In the genomic region with DNA sequence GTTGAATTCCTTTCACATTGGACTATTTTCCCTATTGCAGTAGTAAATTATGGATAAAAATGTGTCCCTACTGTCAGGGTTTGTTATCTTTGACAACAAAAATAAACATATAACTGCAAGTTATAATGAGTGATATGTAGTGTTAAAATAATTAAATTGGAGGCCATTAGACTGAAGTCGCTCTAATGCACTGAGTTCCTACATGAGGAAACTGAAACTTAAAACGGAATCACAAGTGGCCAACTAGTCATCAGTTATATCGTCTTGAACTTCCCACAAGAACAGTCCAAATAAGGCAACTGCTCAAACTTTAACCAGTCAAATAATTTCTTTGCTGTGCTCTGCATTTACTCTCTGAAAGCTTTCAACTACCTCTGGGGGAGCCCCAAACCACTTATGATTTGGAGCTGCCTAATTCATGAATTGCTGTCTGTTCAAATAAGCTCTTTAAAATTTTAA, we compare ENCODE assay signal across 11 cellular contexts. TPM values are rescaled to one million over a fixed set of nuclear protein-coding genes. Genes with fewer than 3 reads are reported as not detected.
A peak's percentile ranks its signal among the peaks of the same experiment; 100 is the strongest.
DNase-seq lines count a peak whose midpoint lies in the region; ATAC-seq and TF ChIP-seq lines count a peak whose summit lies in the region.
"Had no signal": no experiment of that assay in that cellular context is flagged by ENCODE, and none has a peak within 500 bp of the region (broad histone marks: within the 10 kb centered on the region; RNA-seq: fewer than 3 reads in every experiment).

No MANE protein-coding gene starts in this region.

- H3K4me3 Mint-ChIP-seq in stimulated activated naive CD8-positive, alpha-beta T cell treated with anti-CD3 and anti-CD28 coated beads, Interleukin-15, Interleukin-2, amounts not matched to agents 100 ng/mL and 50 ng/mL, for 24 hours, result no peak overlapping the region

- peak overlapping the region; percentile 70 for H3K27ac Mint-ChIP-seq in stimulated activated naive CD8-positive, alpha-beta T cell treated with anti-CD3 and anti-CD28 coated beads, Interleukin-15, Interleukin-2, amounts not matched to agents 100 ng/mL and 50 ng/mL, for 24 hours

- H3K9me3 Mint-ChIP-seq in stimulated activated naive CD8-positive, alpha-beta T cell treated with anti-CD3 and anti-CD28 coated beads, Interleukin-15, Interleukin-2, amounts not matched to agents 100 ng/mL and 50 ng/mL, for 24 hours, result no peaks in the 10 kb centered on the region

- peaks cover 44% of the 10 kb centered on the region for H3K4me1 Mint-ChIP-seq in stimulated activated naive CD8-positive, alpha-beta T cell treated with anti-CD3 and anti-CD28 coated beads, Interleukin-15, Interleukin-2, amounts not matched to agents 100 ng/mL and 50 ng/mL, for 24 hours (ENCODE audit: low read depth)

- H3K27me3 Mint-ChIP-seq in stimulated activated naive CD8-positive, alpha-beta T cell treated with anti-CD3 and anti-CD28 coated beads, Interleukin-15, Interleukin-2, amounts not matched to agents 100 ng/mL and 50 ng/mL, for 24 hours, result peaks cover 6% of the 10 kb centered on the region

- no peak for DNase-seq in activated CD4-positive, CD25-positive, alpha-beta regulatory T cell (lab: John Stamatoyannopoulos, UW)
- DNase-seq in M059J (ENCODE audit: low read depth) (peak; percentile 81), occipital lobe (lab: John Stamatoyannopoulos, UW) (no peak), RWPE1 (ENCODE audit: low spot score) (no peak)
- peak; percentile 3 for DNase-seq in central memory CD4-positive, alpha-beta T cell
- DNase-seq: NCI-H1417 treated with DMSO at 0.1 percent for 48 hours had no signal

- ATAC-seq in activated CD4-positive, CD25-positive, alpha-beta regulatory T cell treated with anti-CD3 and anti-CD28 coated beads, Interleukin-2, amount 50 U/mL, for 24 hours, result peak; percentile 8 to 22
- ATAC-seq in SK-N-SH treated with all-trans-retinoic acid at 6 μM for 48 hours, result no peak

- no peaks in the 10 kb centered on the region for H3K36me3 Mint-ChIP-seq in stimulated activated naive CD8-positive, alpha-beta T cell treated with anti-CD3 and anti-CD28 coated beads, Interleukin-15, Interleukin-2, amounts not matched to agents 100 ng/mL and 50 ng/mL, for 24 hours (ENCODE audit: low read depth)

- no peak overlapping the region for H3K27ac ChIP-seq in RWPE1
- H3K27ac ChIP-seq: SK-N-MC had no signal

- CTCF ChIA-PET in RWPE1 (lab: Yijun Ruan, JAX), result no interaction called here

- POLR2A ChIA-PET in RWPE1 (lab: Yijun Ruan, JAX; ENCODE audit: low non-redundant PET), result no interaction called here

- no peak for TF ChIP-seq CTCF in RWPE1 (conservative IDR thresholded peaks at IDR 0.05; ENCODE audit: low read depth)

TF ChIP-seq in SK-N-SH treated with all-trans-retinoic acid at 6 μM for 48 hours, 23 proteins besides CTCF, POLR2A, EP300 and RAD21 (continues in another document):
- TF ChIP-seq RARB (CRISPR knock-in tag; IDR thresholded peaks at IDR 0.05) (no peak), SNAI2 (CRISPR knock-in tag; IDR thresholded peaks at IDR 0.05) (no peak), ZNF8 (CRISPR knock-in tag; IDR thresholded peaks at IDR 0.05) (no peak), PPARA (CRISPR knock-in tag; IDR thresholded peaks at IDR 0.05; ENCODE audit: borderline replicate concordance) (no peak), ZC3H10 (CRISPR knock-in tag; IDR thresholded peaks at IDR 0.05) (no peak), ESRRG (CRISPR knock-in tag; IDR thresholded peaks at IDR 0.05) (no peak), ISL1 (CRISPR knock-in tag; IDR thresholded peaks at IDR 0.05) (no peak), TCF4 (CRISPR knock-in tag; IDR thresholded peaks at IDR 0.05; ENCODE audit: borderline replicate concordance) (no peak), ZFP3 (CRISPR knock-in tag; IDR thresholded peaks at IDR 0.05) (no peak), CSDC2 (CRISPR knock-in tag; IDR thresholded peaks at IDR 0.05) (no peak), TOX (CRISPR knock-in tag; IDR thresholded peaks at IDR 0.05; ENCODE audit: borderline replicate concordance) (no peak)
- TF ChIP-seq, protein P1, sequence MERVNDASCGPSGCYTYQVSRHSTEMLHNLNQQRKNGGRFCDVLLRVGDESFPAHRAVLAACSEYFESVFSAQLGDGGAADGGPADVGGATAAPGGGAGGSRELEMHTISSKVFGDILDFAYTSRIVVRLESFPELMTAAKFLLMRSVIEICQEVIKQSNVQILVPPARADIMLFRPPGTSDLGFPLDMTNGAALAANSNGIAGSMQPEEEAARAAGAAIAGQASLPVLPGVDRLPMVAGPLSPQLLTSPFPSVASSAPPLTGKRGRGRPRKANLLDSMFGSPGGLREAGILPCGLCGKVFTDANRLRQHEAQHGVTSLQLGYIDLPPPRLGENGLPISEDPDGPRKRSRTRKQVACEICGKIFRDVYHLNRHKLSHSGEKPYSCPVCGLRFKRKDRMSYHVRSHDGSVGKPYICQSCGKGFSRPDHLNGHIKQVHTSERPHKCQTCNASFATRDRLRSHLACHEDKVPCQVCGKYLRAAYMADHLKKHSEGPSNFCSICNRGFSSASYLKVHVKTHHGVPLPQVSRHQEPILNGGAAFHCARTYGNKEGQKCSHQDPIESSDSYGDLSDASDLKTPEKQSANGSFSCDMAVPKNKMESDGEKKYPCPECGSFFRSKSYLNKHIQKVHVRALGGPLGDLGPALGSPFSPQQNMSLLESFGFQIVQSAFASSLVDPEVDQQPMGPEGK (CRISPR knock-in tag; IDR thresholded peaks at IDR 0.05; ENCODE audit: borderline replicate concordance), result no peak
- TF ChIP-seq, protein P2, sequence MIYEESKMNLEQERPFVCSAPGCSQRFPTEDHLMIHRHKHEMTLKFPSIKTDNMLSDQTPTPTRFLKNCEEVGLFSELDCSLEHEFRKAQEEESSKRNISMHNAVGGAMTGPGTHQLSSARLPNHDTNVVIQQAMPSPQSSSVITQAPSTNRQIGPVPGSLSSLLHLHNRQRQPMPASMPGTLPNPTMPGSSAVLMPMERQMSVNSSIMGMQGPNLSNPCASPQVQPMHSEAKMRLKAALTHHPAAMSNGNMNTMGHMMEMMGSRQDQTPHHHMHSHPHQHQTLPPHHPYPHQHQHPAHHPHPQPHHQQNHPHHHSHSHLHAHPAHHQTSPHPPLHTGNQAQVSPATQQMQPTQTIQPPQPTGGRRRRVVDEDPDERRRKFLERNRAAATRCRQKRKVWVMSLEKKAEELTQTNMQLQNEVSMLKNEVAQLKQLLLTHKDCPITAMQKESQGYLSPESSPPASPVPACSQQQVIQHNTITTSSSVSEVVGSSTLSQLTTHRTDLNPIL (CRISPR knock-in tag; IDR thresholded peaks at IDR 0.05; ENCODE audit: low read depth), result no peak
- TF ChIP-seq, protein P3, sequence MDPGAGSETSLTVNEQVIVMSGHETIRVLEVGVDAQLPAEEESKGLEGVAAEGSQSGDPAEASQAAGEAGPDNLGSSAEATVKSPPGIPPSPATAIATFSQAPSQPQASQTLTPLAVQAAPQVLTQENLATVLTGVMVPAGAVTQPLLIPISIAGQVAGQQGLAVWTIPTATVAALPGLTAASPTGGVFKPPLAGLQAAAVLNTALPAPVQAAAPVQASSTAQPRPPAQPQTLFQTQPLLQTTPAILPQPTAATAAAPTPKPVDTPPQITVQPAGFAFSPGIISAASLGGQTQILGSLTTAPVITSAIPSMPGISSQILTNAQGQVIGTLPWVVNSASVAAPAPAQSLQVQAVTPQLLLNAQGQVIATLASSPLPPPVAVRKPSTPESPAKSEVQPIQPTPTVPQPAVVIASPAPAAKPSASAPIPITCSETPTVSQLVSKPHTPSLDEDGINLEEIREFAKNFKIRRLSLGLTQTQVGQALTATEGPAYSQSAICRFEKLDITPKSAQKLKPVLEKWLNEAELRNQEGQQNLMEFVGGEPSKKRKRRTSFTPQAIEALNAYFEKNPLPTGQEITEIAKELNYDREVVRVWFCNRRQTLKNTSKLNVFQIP (CRISPR knock-in tag; IDR thresholded peaks at IDR 0.05; ENCODE audit: borderline replicate concordance, low read depth), result no peak
- TF ChIP-seq, protein P4, sequence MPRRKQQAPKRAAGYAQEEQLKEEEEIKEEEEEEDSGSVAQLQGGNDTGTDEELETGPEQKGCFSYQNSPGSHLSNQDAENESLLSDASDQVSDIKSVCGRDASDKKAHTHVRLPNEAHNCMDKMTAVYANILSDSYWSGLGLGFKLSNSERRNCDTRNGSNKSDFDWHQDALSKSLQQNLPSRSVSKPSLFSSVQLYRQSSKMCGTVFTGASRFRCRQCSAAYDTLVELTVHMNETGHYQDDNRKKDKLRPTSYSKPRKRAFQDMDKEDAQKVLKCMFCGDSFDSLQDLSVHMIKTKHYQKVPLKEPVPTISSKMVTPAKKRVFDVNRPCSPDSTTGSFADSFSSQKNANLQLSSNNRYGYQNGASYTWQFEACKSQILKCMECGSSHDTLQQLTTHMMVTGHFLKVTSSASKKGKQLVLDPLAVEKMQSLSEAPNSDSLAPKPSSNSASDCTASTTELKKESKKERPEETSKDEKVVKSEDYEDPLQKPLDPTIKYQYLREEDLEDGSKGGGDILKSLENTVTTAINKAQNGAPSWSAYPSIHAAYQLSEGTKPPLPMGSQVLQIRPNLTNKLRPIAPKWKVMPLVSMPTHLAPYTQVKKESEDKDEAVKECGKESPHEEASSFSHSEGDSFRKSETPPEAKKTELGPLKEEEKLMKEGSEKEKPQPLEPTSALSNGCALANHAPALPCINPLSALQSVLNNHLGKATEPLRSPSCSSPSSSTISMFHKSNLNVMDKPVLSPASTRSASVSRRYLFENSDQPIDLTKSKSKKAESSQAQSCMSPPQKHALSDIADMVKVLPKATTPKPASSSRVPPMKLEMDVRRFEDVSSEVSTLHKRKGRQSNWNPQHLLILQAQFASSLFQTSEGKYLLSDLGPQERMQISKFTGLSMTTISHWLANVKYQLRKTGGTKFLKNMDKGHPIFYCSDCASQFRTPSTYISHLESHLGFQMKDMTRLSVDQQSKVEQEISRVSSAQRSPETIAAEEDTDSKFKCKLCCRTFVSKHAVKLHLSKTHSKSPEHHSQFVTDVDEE (CRISPR knock-in tag; IDR thresholded peaks at IDR 0.05), result no peak
- TF ChIP-seq, protein P5, sequence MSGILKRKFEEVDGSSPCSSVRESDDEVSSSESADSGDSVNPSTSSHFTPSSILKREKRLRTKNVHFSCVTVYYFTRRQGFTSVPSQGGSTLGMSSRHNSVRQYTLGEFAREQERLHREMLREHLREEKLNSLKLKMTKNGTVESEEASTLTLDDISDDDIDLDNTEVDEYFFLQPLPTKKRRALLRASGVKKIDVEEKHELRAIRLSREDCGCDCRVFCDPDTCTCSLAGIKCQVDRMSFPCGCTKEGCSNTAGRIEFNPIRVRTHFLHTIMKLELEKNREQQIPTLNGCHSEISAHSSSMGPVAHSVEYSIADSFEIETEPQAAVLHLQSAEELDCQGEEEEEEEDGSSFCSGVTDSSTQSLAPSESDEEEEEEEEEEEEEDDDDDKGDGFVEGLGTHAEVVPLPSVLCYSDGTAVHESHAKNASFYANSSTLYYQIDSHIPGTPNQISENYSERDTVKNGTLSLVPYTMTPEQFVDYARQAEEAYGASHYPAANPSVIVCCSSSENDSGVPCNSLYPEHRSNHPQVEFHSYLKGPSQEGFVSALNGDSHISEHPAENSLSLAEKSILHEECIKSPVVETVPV (CRISPR knock-in tag; IDR thresholded peaks at IDR 0.05), result no peak

RNA-seq across cellular contexts. Expression of a gene that starts 2.1 kb away (rescaled TPM):
- 17.1 and 17.5 TPM in 2 replicates for total RNA-seq in M059J (2014; rRNA removed; shearing (Covaris generic))
- total RNA-seq in occipital lobe, result 17.3 TPM

RNA-seq across cellular contexts. Expression of a gene that starts 7.0 kb away (rescaled TPM):
- total RNA-seq in M059J (2014; rRNA removed; shearing (Covaris generic)), result 48.4 and 52.7 TPM in 2 replicates
- total RNA-seq in occipital lobe, result 49.0 TPM

RNA-seq across cellular contexts. Expression of a gene that starts 51.4 kb away (rescaled TPM):
- total RNA-seq in M059J (2014; rRNA removed; shearing (Covaris generic)), result not detected in 2 replicates
- not detected for total RNA-seq in occipital lobe
- total RNA-seq: fibroblast of villous mesenchyme had no signal

Comparison
In these comparisons a context has a peak if more than half of its experiments do, and no peak if none do; other contexts are left out.
1. DNase-seq: peak in M059J (single experiment) and central memory CD4-positive, alpha-beta T cell (single experiment); none in activated CD4-positive, CD25-positive, alpha-beta regulatory T cell (0 of 4), occipital lobe (single experiment) and RWPE1 (single experiment).